ENCODE assay signal across 1 cellular context in the genomic region with DNA sequence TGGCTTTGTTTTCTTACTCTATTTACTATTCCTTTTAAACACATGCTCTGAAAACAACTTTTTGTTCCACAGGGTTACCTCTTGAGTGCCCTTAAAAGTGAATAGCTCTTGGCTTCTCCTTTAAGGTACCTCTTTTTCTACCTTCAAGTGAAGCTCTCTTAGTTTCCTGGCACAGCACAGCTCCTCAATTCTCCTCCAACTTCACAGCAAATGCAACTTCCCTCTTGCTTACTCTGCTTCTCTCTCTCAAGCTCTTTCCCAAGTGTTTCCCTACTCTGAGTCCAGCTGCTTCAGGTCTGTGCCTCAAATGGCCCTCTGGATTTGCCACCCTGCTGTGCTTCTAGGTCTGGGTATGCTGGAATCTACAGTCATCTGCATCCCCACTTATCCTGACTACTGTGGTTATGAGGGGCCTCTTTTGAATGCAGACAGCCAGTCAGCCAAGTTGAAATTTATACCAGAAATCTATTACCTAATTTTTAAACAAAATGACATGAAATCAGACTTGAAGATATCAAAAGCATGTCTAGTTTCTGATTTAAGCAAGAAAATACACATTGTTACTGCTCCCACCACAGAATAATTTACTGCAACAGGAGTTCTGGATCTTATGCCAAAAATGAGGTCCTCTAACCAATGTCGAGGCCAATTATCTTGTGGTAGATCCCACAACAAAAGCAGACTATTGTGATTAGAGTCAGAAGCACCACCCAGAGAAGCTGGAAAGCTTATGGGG.
TF ChIP-seq lines count a peak whose summit lies in the region.

No MANE protein-coding gene starts in this region.

TF ChIP-seq in GM23338, 12 proteins besides CTCF, POLR2A, EP300 and RAD21 (continued from another document):
- TF ChIP-seq, protein P1, sequence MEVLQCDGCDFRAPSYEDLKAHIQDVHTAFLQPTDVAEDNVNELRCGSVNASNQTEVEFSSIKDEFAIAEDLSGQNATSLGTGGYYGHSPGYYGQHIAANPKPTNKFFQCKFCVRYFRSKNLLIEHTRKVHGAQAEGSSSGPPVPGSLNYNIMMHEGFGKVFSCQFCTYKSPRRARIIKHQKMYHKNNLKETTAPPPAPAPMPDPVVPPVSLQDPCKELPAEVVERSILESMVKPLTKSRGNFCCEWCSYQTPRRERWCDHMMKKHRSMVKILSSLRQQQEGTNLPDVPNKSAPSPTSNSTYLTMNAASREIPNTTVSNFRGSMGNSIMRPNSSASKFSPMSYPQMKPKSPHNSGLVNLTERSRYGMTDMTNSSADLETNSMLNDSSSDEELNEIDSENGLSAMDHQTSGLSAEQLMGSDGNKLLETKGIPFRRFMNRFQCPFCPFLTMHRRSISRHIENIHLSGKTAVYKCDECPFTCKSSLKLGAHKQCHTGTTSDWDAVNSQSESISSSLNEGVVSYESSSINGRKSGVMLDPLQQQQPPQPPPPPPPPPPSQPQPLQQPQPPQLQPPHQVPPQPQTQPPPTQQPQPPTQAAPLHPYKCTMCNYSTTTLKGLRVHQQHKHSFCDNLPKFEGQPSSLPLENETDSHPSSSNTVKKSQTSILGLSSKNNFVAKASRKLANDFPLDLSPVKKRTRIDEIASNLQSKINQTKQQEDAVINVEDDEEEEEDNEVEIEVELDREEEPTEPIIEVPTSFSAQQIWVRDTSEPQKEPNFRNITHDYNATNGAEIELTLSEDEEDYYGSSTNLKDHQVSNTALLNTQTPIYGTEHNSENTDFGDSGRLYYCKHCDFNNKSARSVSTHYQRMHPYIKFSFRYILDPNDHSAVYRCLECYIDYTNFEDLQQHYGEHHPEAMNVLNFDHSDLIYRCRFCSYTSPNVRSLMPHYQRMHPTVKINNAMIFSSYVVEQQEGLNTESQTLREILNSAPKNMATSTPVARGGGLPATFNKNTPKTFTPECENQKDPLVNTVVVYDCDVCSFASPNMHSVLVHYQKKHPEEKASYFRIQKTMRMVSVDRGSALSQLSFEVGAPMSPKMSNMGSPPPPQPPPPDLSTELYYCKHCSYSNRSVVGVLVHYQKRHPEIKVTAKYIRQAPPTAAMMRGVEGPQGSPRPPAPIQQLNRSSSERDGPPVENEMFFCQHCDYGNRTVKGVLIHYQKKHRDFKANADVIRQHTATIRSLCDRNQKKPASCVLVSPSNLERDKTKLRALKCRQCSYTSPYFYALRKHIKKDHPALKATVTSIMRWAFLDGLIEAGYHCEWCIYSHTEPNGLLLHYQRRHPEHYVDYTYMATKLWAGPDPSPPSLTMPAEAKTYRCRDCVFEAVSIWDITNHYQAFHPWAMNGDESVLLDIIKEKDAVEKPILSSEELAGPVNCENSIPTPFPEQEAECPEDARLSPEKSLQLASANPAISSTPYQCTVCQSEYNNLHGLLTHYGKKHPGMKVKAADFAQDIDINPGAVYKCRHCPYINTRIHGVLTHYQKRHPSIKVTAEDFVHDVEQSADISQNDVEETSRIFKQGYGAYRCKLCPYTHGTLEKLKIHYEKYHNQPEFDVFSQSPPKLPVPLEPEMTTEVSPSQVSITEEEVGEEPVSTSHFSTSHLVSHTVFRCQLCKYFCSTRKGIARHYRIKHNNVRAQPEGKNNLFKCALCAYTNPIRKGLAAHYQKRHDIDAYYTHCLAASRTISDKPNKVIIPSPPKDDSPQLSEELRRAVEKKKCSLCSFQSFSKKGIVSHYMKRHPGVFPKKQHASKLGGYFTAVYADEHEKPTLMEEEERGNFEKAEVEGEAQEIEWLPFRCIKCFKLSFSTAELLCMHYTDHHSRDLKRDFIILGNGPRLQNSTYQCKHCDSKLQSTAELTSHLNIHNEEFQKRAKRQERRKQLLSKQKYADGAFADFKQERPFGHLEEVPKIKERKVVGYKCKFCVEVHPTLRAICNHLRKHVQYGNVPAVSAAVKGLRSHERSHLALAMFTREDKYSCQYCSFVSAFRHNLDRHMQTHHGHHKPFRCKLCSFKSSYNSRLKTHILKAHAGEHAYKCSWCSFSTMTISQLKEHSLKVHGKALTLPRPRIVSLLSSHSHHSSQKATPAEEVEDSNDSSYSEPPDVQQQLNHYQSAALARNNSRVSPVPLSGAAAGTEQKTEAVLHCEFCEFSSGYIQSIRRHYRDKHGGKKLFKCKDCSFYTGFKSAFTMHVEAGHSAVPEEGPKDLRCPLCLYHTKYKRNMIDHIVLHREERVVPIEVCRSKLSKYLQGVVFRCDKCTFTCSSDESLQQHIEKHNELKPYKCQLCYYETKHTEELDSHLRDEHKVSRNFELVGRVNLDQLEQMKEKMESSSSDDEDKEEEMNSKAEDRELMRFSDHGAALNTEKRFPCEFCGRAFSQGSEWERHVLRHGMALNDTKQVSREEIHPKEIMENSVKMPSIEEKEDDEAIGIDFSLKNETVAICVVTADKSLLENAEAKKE (CRISPR knock-in tag; IDR thresholded peaks at IDR 0.05) = no peak
- TF ChIP-seq, protein P2, sequence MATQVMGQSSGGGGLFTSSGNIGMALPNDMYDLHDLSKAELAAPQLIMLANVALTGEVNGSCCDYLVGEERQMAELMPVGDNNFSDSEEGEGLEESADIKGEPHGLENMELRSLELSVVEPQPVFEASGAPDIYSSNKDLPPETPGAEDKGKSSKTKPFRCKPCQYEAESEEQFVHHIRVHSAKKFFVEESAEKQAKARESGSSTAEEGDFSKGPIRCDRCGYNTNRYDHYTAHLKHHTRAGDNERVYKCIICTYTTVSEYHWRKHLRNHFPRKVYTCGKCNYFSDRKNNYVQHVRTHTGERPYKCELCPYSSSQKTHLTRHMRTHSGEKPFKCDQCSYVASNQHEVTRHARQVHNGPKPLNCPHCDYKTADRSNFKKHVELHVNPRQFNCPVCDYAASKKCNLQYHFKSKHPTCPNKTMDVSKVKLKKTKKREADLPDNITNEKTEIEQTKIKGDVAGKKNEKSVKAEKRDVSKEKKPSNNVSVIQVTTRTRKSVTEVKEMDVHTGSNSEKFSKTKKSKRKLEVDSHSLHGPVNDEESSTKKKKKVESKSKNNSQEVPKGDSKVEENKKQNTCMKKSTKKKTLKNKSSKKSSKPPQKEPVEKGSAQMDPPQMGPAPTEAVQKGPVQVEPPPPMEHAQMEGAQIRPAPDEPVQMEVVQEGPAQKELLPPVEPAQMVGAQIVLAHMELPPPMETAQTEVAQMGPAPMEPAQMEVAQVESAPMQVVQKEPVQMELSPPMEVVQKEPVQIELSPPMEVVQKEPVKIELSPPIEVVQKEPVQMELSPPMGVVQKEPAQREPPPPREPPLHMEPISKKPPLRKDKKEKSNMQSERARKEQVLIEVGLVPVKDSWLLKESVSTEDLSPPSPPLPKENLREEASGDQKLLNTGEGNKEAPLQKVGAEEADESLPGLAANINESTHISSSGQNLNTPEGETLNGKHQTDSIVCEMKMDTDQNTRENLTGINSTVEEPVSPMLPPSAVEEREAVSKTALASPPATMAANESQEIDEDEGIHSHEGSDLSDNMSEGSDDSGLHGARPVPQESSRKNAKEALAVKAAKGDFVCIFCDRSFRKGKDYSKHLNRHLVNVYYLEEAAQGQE (IDR thresholded peaks at IDR 0.05; ENCODE audit: unreplicated experiment) = no peak
- no peak for TF ChIP-seq JUNB (IDR thresholded peaks at IDR 0.05; ENCODE audit: unreplicated experiment)
- TF ChIP-seq EZH2phosphoT487 (IDR thresholded peaks at IDR 0.05; ENCODE audit: unreplicated experiment) = no peak
- no peak for TF ChIP-seq STAT1 (IDR thresholded peaks at IDR 0.05; ENCODE audit: unreplicated experiment)
- no peak for TF ChIP-seq CREB1 (CRISPR knock-in tag; IDR thresholded peaks at IDR 0.05; ENCODE audit: low read depth)
- TF ChIP-seq ZNF331 (CRISPR knock-in tag; IDR thresholded peaks at IDR 0.05; ENCODE audit: low read depth) = no peak
- TF ChIP-seq NANOG (IDR thresholded peaks at IDR 0.05; ENCODE audit: borderline replicate concordance) = no peak
- TF ChIP-seq ZNF114 (CRISPR knock-in tag; IDR thresholded peaks at IDR 0.05) = no peak
